Comparison of ENCODE assay signal across 8 cellular contexts in genomic region chr3:43769097-43769470, GRCh38.
DNase-seq lines count a peak whose midpoint lies in the region; ATAC-seq, FAIRE-seq and TF ChIP-seq lines count a peak whose summit lies in the region.

No MANE protein-coding gene starts in this region.

- H3K4me1 ChIP-seq in GM23338 (ENCODE audit: insufficient read depth) = no peaks in the 10 kb centered on the region
- peaks cover 13 to 14% of the 10 kb centered on the region in 2 donors for H3K4me1 ChIP-seq in kidney (ENCODE audit: control insufficient read depth in 1 of 2, insufficient read depth in 1 of 2, low read depth in 1 of 2, low read length in 2 of 2)

- H3K9me3 ChIP-seq in WERI-Rb-1 (ENCODE audit: severe bottlenecking) (no peaks in the 10 kb centered on the region), kidney (ENCODE audit: control insufficient read depth in 1 of 2, low read length in 2 of 2) (no peaks in the 10 kb centered on the region)

- H3K9me3 Mint-ChIP-seq in GM23338 = no peaks in the 10 kb centered on the region
- no peaks in the 10 kb centered on the region for H3K9me3 Mint-ChIP-seq in stimulated activated effector memory CD8-positive, alpha-beta T cell treated with anti-CD3 and anti-CD28 coated beads, Interleukin-12 subunit alpha, Interleukin-12 subunit beta, amount 100 ng/mL, for 72 hours

- no peaks in the 10 kb centered on the region for H3K36me3 Mint-ChIP-seq in GM23338 (ENCODE audit: low read depth)
- H3K36me3 Mint-ChIP-seq in stimulated activated effector memory CD8-positive, alpha-beta T cell treated with anti-CD3 and anti-CD28 coated beads, Interleukin-12 subunit alpha, Interleukin-12 subunit beta, amount 100 ng/mL, for 72 hours = no peaks in the 10 kb centered on the region

- intact Hi-C loops in kidney (cut with DNase I) = no loop called here

- no peak overlapping the region for H3K4me3 Mint-ChIP-seq in GM23338
- peak overlapping the region; percentile 10 for H3K4me3 Mint-ChIP-seq in stimulated activated effector memory CD8-positive, alpha-beta T cell treated with anti-CD3 and anti-CD28 coated beads, Interleukin-12 subunit alpha, Interleukin-12 subunit beta, amount 100 ng/mL, for 72 hours

- H3K79me2 ChIP-seq in GM23338 (replicated peaks; ENCODE audit: insufficient read depth) = no peaks in the 10 kb centered on the region

- TF ChIP-seq CTCF in GM23338 (conservative IDR thresholded peaks at IDR 0.05; ENCODE audit: low read depth in 2 of 2) (no peak), WERI-Rb-1 (IDR thresholded peaks at IDR 0.05; ENCODE audit: low read depth, low read length) (no peak), kidney (IDR thresholded peaks at IDR 0.05; ENCODE audit: borderline replicate concordance, extremely low read depth, insufficient read depth) (no peak)

- no peak overlapping the region for H3K4me2 ChIP-seq in GM23338

- H4K20me1 ChIP-seq in GM23338 (replicated peaks; ENCODE audit: insufficient read depth) = no peaks in the 10 kb centered on the region

- ATAC-seq in GM23338 (no peak), GM18520 (IDR thresholded peaks at IDR 0.05; ENCODE audit: unreplicated experiment) (no peak)
- no peak for ATAC-seq in stimulated activated effector memory CD8-positive, alpha-beta T cell treated with anti-CD3 and anti-CD28 coated beads, Interleukin-12 subunit alpha, Interleukin-12 subunit beta, amount 100 ng/mL, for 72 hours

- no peak overlapping the region for H3K27ac Mint-ChIP-seq in GM23338
- no peak overlapping the region for H3K27ac Mint-ChIP-seq in stimulated activated effector memory CD8-positive, alpha-beta T cell treated with anti-CD3 and anti-CD28 coated beads, Interleukin-12 subunit alpha, Interleukin-12 subunit beta, amount 100 ng/mL, for 72 hours

- H3K9me2 ChIP-seq in GM23338 (ENCODE audit: insufficient read depth) = no peaks in the 10 kb centered on the region; the same call in 1 of the 2 replicates

- H3K27me3 Mint-ChIP-seq in GM23338 (ENCODE audit: insufficient read depth, low read depth, poor library complexity) = peaks cover 10% of the 10 kb centered on the region

- DNase-seq in GM23338 (ENCODE audit: low spot score) = no peak
- DNase-seq in WERI-Rb-1 = no peak
- DNase-seq in kidney = no peak
- DNase-seq in stimulated activated effector memory CD8-positive, alpha-beta T cell treated with anti-CD3 and anti-CD28 coated beads, Interleukin-12 subunit alpha, Interleukin-12 subunit beta, amount 100 ng/mL, for 72 hours (ENCODE audit: low spot score in 2 of 2) = no peak
- no peak for DNase-seq in NCI-H1436 treated with DMSO at 0.1 percent for 48 hours (lab: John Stamatoyannopoulos, UW)
- no peak for DNase-seq in NCI-H226
- no peak for DNase-seq in DMS53 (lab: John Stamatoyannopoulos, UW)

- H3K36me3 ChIP-seq in GM23338 (ENCODE audit: insufficient read depth) (no peaks in the 10 kb centered on the region), WERI-Rb-1 (no peaks in the 10 kb centered on the region), kidney (ENCODE audit: control insufficient read depth in 1 of 2, insufficient read depth in 2 of 2, low read length in 2 of 2) (no peaks in the 10 kb centered on the region)

- H3K27me3 ChIP-seq in GM23338 (ENCODE audit: insufficient read depth) (no peaks in the 10 kb centered on the region), WERI-Rb-1 (ENCODE audit: insufficient read depth, low read depth, severe bottlenecking) (no peaks in the 10 kb centered on the region)

- H3K4me1 Mint-ChIP-seq in GM23338 = peaks cover 21% of the 10 kb centered on the region
- peaks cover 53% of the 10 kb centered on the region for H3K4me1 Mint-ChIP-seq in stimulated activated effector memory CD8-positive, alpha-beta T cell treated with anti-CD3 and anti-CD28 coated beads, Interleukin-12 subunit alpha, Interleukin-12 subunit beta, amount 100 ng/mL, for 72 hours

- H3K27ac ChIP-seq in GM23338 (ENCODE audit: low read depth) (no peak overlapping the region), WERI-Rb-1 (no peak overlapping the region), kidney (ENCODE audit: low read depth in 2 of 2, low read length in 2 of 2) (no peak overlapping the region)

- H3K4me3 ChIP-seq in GM23338 (no peak overlapping the region), WERI-Rb-1 (ENCODE audit: low read depth, low read length) (peak overlapping the region; percentile 13; the same call in 1 of the 2 replicates), kidney (ENCODE audit: low read length in 2 of 2) (peak overlapping the region; percentile 22 to 54)

- H3F3A ChIP-seq in GM23338 (replicated peaks; ENCODE audit: low read depth) = no peaks in the 10 kb centered on the region

- 0 out of 2 replicates have a peak overlapping the region, but pooled peaks have one; percentile 49 for H2AFZ ChIP-seq in GM23338

- H3K9ac ChIP-seq in kidney (ENCODE audit: low read length in 2 of 2) = peak overlapping the region in 1 of 2 donors; percentile 13

- no peak for FAIRE-seq in kidney (lab: Jason Lieb, UNC)

TF ChIP-seq in GM23338, 12 proteins besides CTCF, POLR2A, EP300 and RAD21 (continues in another document):
- TF ChIP-seq ZNF462 (CRISPR knock-in tag; IDR thresholded peaks at IDR 0.05) (no peak), JUNB (IDR thresholded peaks at IDR 0.05; ENCODE audit: unreplicated experiment) (no peak), ZNF114 (CRISPR knock-in tag; IDR thresholded peaks at IDR 0.05) (no peak), EZH2 (IDR thresholded peaks at IDR 0.05; ENCODE audit: low read depth, unreplicated experiment) (no peak)
